ENCODE assay signal across 8 cellular contexts in the genomic region with DNA sequence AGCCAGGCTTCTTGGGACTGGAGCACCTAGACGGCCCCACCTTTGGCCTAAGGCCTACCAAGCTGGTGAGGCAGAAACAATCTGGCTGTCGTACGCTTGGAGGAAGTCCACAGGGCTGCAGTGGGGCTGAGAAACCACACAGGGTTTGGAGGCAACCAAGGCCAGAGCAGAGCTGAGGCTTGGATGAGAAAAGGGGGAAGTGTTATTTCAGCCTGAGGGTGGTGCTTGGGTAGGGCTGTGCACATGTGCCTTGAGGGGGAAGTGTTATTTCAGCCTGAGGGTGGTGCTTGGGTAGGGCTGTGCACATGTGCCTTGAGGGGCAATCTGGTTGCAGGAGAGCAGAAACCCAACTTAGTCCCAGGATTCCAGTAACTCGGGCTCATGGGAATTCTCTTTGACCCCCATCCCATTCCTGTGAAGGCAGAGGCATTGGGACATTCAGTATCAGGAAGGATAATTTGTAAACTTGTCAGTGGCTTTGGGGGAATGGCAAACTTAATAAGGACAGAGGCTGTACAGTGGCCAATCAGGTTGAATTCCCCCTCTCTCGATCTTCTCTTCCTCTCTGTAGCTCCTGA. TPM values are rescaled to one million over a fixed set of nuclear protein-coding genes. Genes with fewer than 3 reads are reported as not detected.
DNase-seq lines count a peak whose midpoint lies in the region; TF ChIP-seq lines count a peak whose summit lies in the region.

No MANE protein-coding gene starts in this region.

- TF ChIP-seq CTCF in uterus (IDR thresholded peaks at IDR 0.05), result no peak

- peak overlapping the region; percentile 50 for H3K27ac Mint-ChIP-seq in T-helper 1 cell treated with Interleukin-12 subunit alpha and Interleukin-12 subunit beta and Interleukin-4 antibody, amounts not matched to agents 30 μg/mL and 1 μg/mL, for 36 hours
- H3K27ac Mint-ChIP-seq in activated naive CD8-positive, alpha-beta T cell treated with anti-CD3 and anti-CD28 coated beads for 36 hours, result peak overlapping the region; percentile 86

- no peaks in the 10 kb centered on the region for H3K36me3 ChIP-seq in H7 (replicated peaks; ENCODE audit: control insufficient read depth, insufficient read depth, low read length)
- H3K36me3 ChIP-seq in uterus, result no peaks in the 10 kb centered on the region

- no peak overlapping the region for H3K27ac ChIP-seq in uterus

- peaks cover 6% of the 10 kb centered on the region for H3K4me1 Mint-ChIP-seq in T-helper 1 cell treated with Interleukin-12 subunit alpha and Interleukin-12 subunit beta and Interleukin-4 antibody, amounts not matched to agents 30 μg/mL and 1 μg/mL, for 36 hours (ENCODE audit: low read depth)
- H3K4me1 Mint-ChIP-seq in activated naive CD8-positive, alpha-beta T cell treated with anti-CD3 and anti-CD28 coated beads for 36 hours, result peaks cover 23% of the 10 kb centered on the region

- intact Hi-C loops in uterus (cut with DNase I; ENCODE audit: low total_unique reads), result no loop called here

- H3K4me3 ChIP-seq in H7 (ENCODE audit: insufficient read depth, low read depth, low read length) (peak overlapping the region; percentile 74; the same call in 1 of the 2 replicates), uterus (no peak overlapping the region)

- no peaks in the 10 kb centered on the region for H3K9me3 Mint-ChIP-seq in T-helper 1 cell treated with Interleukin-12 subunit alpha and Interleukin-12 subunit beta and Interleukin-4 antibody, amounts not matched to agents 30 μg/mL and 1 μg/mL, for 36 hours
- H3K9me3 Mint-ChIP-seq in activated naive CD8-positive, alpha-beta T cell treated with anti-CD3 and anti-CD28 coated beads for 36 hours, result no peaks in the 10 kb centered on the region

- H3K4me1 ChIP-seq in uterus, result peaks cover 0 to 5% of the 10 kb centered on the region in 2 donors

- H3K27me3 Mint-ChIP-seq in T-helper 1 cell treated with Interleukin-12 subunit alpha and Interleukin-12 subunit beta and Interleukin-4 antibody, amounts not matched to agents 30 μg/mL and 1 μg/mL, for 36 hours (ENCODE audit: low read depth), result peaks cover 35% of the 10 kb centered on the region
- H3K27me3 Mint-ChIP-seq in activated naive CD8-positive, alpha-beta T cell treated with anti-CD3 and anti-CD28 coated beads for 36 hours, result peaks cover 18% of the 10 kb centered on the region

- H3K36me3 Mint-ChIP-seq in T-helper 1 cell treated with Interleukin-12 subunit alpha and Interleukin-12 subunit beta and Interleukin-4 antibody, amounts not matched to agents 30 μg/mL and 1 μg/mL, for 36 hours (ENCODE audit: low read depth), result no peaks in the 10 kb centered on the region
- H3K36me3 Mint-ChIP-seq in activated naive CD8-positive, alpha-beta T cell treated with anti-CD3 and anti-CD28 coated beads for 36 hours, result peaks cover 9% of the 10 kb centered on the region

- H3K27me3 ChIP-seq in H7 (ENCODE audit: control insufficient read depth, insufficient read depth, low read length), result peaks cover 51% of the 10 kb centered on the region
- no peaks in the 10 kb centered on the region for H3K27me3 ChIP-seq in uterus

- DNase-seq in T-helper 1 cell (no peak), H7 (no peak), LoVo (ENCODE audit: low spot score) (peak; percentile 56), medulla oblongata (ENCODE audit: extremely low spot score) (peak; percentile 56), superior temporal gyrus (ENCODE audit: extremely low spot score) (no peak), uterus (no peak)
- peak; percentile 46 for DNase-seq in activated naive CD8-positive, alpha-beta T cell treated with anti-CD3 and anti-CD28 coated beads for 36 hours

- H3K9me3 ChIP-seq in uterus, result no peaks in the 10 kb centered on the region

- no peak for TF ChIP-seq POLR2A in uterus (IDR thresholded peaks at IDR 0.05)

- H3K4me3 Mint-ChIP-seq in T-helper 1 cell treated with Interleukin-12 subunit alpha and Interleukin-12 subunit beta and Interleukin-4 antibody, amounts not matched to agents 30 μg/mL and 1 μg/mL, for 36 hours, result peak overlapping the region; percentile 49
- peak overlapping the region; percentile 73 for H3K4me3 Mint-ChIP-seq in activated naive CD8-positive, alpha-beta T cell treated with anti-CD3 and anti-CD28 coated beads for 36 hours

RNA-seq across cellular contexts. Expression of a gene that starts 1.0 kb away (rescaled TPM):
- total RNA-seq in H7 (2014; rRNA removed; shearing (Covaris generic)), result 2.3 and 3.7 TPM in 2 replicates
- total RNA-seq in activated naive CD8-positive, alpha-beta T cell treated with anti-CD3 and anti-CD28 coated beads for 36 hours, result 10 to 100 TPM; 45.7 to 45.8 TPM
- total RNA-seq in uterus, result 1 to 10 TPM in 3 of 4 donors, under 1 TPM in 1; 0.29 to 5.6 (median 1.6) TPM

RNA-seq across cellular contexts. Expression of a gene that starts 8.1 kb away (rescaled TPM):
- 0.04 TPM in 1 of 2 replicates, not detected in the other for total RNA-seq in H7 (2014; rRNA removed; shearing (Covaris generic))
- total RNA-seq in activated naive CD8-positive, alpha-beta T cell treated with anti-CD3 and anti-CD28 coated beads for 36 hours, result under 1 TPM; 0.41 to 0.44 TPM
- not detected for total RNA-seq in uterus

RNA-seq across cellular contexts. Expression of a gene that starts 51.1 kb away (rescaled TPM):
- total RNA-seq in H7 (2014; rRNA removed; shearing (Covaris generic)), result 474 and 529 TPM in 2 replicates
- 100 to 1,000 TPM; 719 to 732 TPM for total RNA-seq in activated naive CD8-positive, alpha-beta T cell treated with anti-CD3 and anti-CD28 coated beads for 36 hours
- total RNA-seq in uterus, result 100 to 1,000 TPM; 118 to 269 (median 188) TPM

RNA-seq across cellular contexts. Expression of a gene that starts 52.2 kb away (rescaled TPM):
- total RNA-seq in H7 (2014; rRNA removed; shearing (Covaris generic)), result 17.7 and 19.6 TPM in 2 replicates
- 10 to 100 TPM; 19.6 to 20.9 TPM for total RNA-seq in activated naive CD8-positive, alpha-beta T cell treated with anti-CD3 and anti-CD28 coated beads for 36 hours
- total RNA-seq in uterus, result 10 to 100 TPM in 2 of 4 donors, 1 to 10 TPM in 2; 2.3 to 11.8 (median 9.8) TPM

Comparison
In these comparisons a context has a peak if more than half of its experiments do, and no peak if none do; other contexts are left out.
1. DNase-seq: peak in LoVo (single experiment), activated naive CD8-positive, alpha-beta T cell treated with anti-CD3 and anti-CD28 coated beads for 36 hours (single experiment) and medulla oblongata (single experiment); none in T-helper 1 cell (0 of 5), H7 (single experiment), superior temporal gyrus (single experiment) and uterus (0 of 2).